ENCODE assay signal across 1 cellular context in genomic region chr14:90487031-90487430, GRCh38.
TF ChIP-seq lines count a peak whose summit lies in the region.

No MANE protein-coding gene starts in this region.

TF ChIP-seq in WTC11, 78 proteins besides CTCF, POLR2A, EP300 and RAD21 (continued from another document):
- no peak for TF ChIP-seq ELF4 (CRISPR knock-in tag; IDR thresholded peaks at IDR 0.05; ENCODE audit: low read depth)
- no peak for TF ChIP-seq ZNF219 (CRISPR knock-in tag; IDR thresholded peaks at IDR 0.05; ENCODE audit: borderline replicate concordance)
- no peak for TF ChIP-seq TEAD1 (CRISPR knock-in tag; IDR thresholded peaks at IDR 0.05)
